19 cellular contexts compared by ENCODE assay signal in genomic region chr11:978781-979180, GRCh38. TPM values are rescaled to one million over a fixed set of nuclear protein-coding genes. Genes with fewer than 3 reads are reported as not detected.
DNase-seq lines count a peak whose midpoint lies in the region; ATAC-seq, FAIRE-seq and TF ChIP-seq lines count a peak whose summit lies in the region.
"Had no signal": no experiment of that assay in that cellular context is flagged by ENCODE, and none has a peak within 500 bp of the region (broad histone marks: within the 10 kb centered on the region; RNA-seq: fewer than 3 reads in every experiment).

No MANE protein-coding gene starts in this region.

- FAIRE-seq in H1 (lab: Jason Lieb, UNC), result no peak

- H3K4me3 ChIP-seq in BLaER1 treated with 17β-estradiol and CSF1 and Interleukin-3, amounts not matched to agents 10 nM and 100 nM, result no peak overlapping the region; a peak in 1 of 20 replicates
- no peak overlapping the region for H3K4me3 ChIP-seq in CD4-positive, alpha-beta memory T cell (ENCODE audit: low read length in 2 of 2)
- H3K4me3 ChIP-seq in H1 (ENCODE audit: extremely low read depth in 1 of 4, insufficient read depth in 2 of 4, low read depth in 3 of 4, low read length in 4 of 4) (no peak overlapping the region), skeletal muscle tissue (ENCODE audit: low read length in 3 of 3) (no peak overlapping the region)

- no peak overlapping the region for H3K18ac ChIP-seq in H1 (ENCODE audit: extremely low read depth, low read length)

- peak overlapping the region in 6 of 11 experiments; percentile 34 to 66 (median 52); a peak in 11 of 22 replicates for H3K27ac ChIP-seq in BLaER1 treated with 17β-estradiol and CSF1 and Interleukin-3, amounts not matched to agents 10 nM and 100 nM
- no peak overlapping the region for H3K27ac ChIP-seq in CD4-positive, alpha-beta memory T cell (ENCODE audit: low read depth, low read length)
- H3K27ac ChIP-seq in H1 (ENCODE audit: low read depth, low read length) (no peak overlapping the region), skeletal muscle tissue (ENCODE audit: low read depth, low read length) (peak overlapping the region; percentile 44)
- H3K27ac ChIP-seq: HL-60 had no signal

- H3K4me1 Mint-ChIP-seq in CD4-positive, alpha-beta memory T cell, result peaks cover 4 to 17% (median 8%) of the 10 kb centered on the region in 4 donors

- POLR2A ChIA-PET in CD4-positive, alpha-beta memory T cell (lab: Charles Lee; ENCODE audit: partially characterized antibody), result no interaction called here
- POLR2A ChIA-PET in H1 (lab: Charles Lee; ENCODE audit: partially characterized antibody), result interaction anchor here (0.9 to 1.2 kb wide), 3 partner anchors 23 to 44 kb away, joined by 3 to 4 read pairs (median 4); no protein-coding TSS in a partner anchor

- peak overlapping the region in 4 of 7 donors; percentile 12 to 47 (median 18) for H3K27ac Mint-ChIP-seq in CD4-positive, alpha-beta memory T cell

- no peak overlapping the region for H3K56ac ChIP-seq in H1 (replicated peaks; ENCODE audit: insufficient read length, low read depth, low read length)

- peak overlapping the region in 9 of 11 experiments; percentile 5 to 68 (median 30); a peak in 13 of 22 replicates for H3K9ac ChIP-seq in BLaER1 treated with 17β-estradiol and CSF1 and Interleukin-3, amounts not matched to agents 10 nM and 100 nM
- no peak overlapping the region for H3K9ac ChIP-seq in H1 (replicated peaks in 1 of 4; ENCODE audit: extremely low read depth in 1 of 4, low read depth in 3 of 4, low read length in 3 of 4)
- H3K9ac ChIP-seq in skeletal muscle tissue (ENCODE audit: low read depth in 1 of 3, low read length in 3 of 3), result peak overlapping the region; percentile 2 to 68 (median 57)

- no peaks in the 10 kb centered on the region for H3K27me3 Mint-ChIP-seq in CD4-positive, alpha-beta memory T cell

- no peak for TF ChIP-seq POLR2A in H1 (IDR thresholded peaks at IDR 0.05; ENCODE audit: control extremely low read depth in 1 of 2, low read depth in 2 of 2, low read length in 2 of 2)

- H3K36me3 ChIP-seq in BLaER1 treated with 17β-estradiol and CSF1 and Interleukin-3, amounts not matched to agents 10 nM and 100 nM, result peaks cover 50 to 94% (median 72%) of the 10 kb centered on the region in 11 experiments
- peaks cover 20% of the 10 kb centered on the region for H3K36me3 ChIP-seq in CD4-positive, alpha-beta memory T cell (ENCODE audit: insufficient read depth, low read length)
- peaks cover 8 to 21% (median 16%) of the 10 kb centered on the region in 4 experiments; a peak in 6 of 8 replicates for H3K36me3 ChIP-seq in H1 (ENCODE audit: control insufficient read depth in 2 of 4, insufficient read depth in 4 of 4, low read length in 3 of 4)
- peaks cover 22 to 33% (median 31%) of the 10 kb centered on the region in 3 donors for H3K36me3 ChIP-seq in skeletal muscle tissue (ENCODE audit: control insufficient read depth in 3 of 3, insufficient read depth in 3 of 3, low read length in 3 of 3)

- no peak overlapping the region for H3K4me3 Mint-ChIP-seq in CD4-positive, alpha-beta memory T cell

- no peaks in the 10 kb centered on the region for H3K27me3 ChIP-seq in BLaER1 treated with 17β-estradiol and CSF1 and Interleukin-3, amounts not matched to agents 10 nM and 100 nM
- H3K27me3 ChIP-seq in CD4-positive, alpha-beta memory T cell (ENCODE audit: insufficient read depth, low read length), result no peaks in the 10 kb centered on the region
- no peaks in the 10 kb centered on the region for H3K27me3 ChIP-seq in H1 (replicated peaks in 1 of 4; ENCODE audit: control insufficient read depth in 3 of 4, extremely low read depth in 1 of 4, insufficient read depth in 3 of 4, low read length in 3 of 4)
- no peaks in the 10 kb centered on the region for H3K27me3 ChIP-seq in skeletal muscle tissue (ENCODE audit: control insufficient read depth in 3 of 3, insufficient read depth in 3 of 3, low read length in 3 of 3)

- H3K9me3 Mint-ChIP-seq in CD4-positive, alpha-beta memory T cell, result no peaks in the 10 kb centered on the region

- peak overlapping the region; percentile 44 to 84 (median 71) for H3K4me2 ChIP-seq in BLaER1 treated with 17β-estradiol and CSF1 and Interleukin-3, amounts not matched to agents 10 nM and 100 nM
- no peak overlapping the region for H3K4me2 ChIP-seq in H1 (ENCODE audit: insufficient read depth in 1 of 2, low read depth in 2 of 2, low read length in 2 of 2)

- H4K5ac ChIP-seq in H1 (ENCODE audit: insufficient read length, low read depth, low read length), result no peak overlapping the region

- H3K79me2 ChIP-seq in H1 (ENCODE audit: control insufficient read depth in 1 of 2, insufficient read depth in 2 of 2, low read length in 2 of 2), result peaks cover 0 to 3% of the 10 kb centered on the region in 2 experiments; a peak in 1 of 4 replicates

- no peak overlapping the region for H2BK12ac ChIP-seq in H1 (ENCODE audit: low read depth, low read length)

- H3K4me1 ChIP-seq in BLaER1 treated with 17β-estradiol and CSF1 and Interleukin-3, amounts not matched to agents 10 nM and 100 nM, result peaks cover 34 to 70% (median 55%) of the 10 kb centered on the region in 10 experiments
- no peaks in the 10 kb centered on the region for H3K4me1 ChIP-seq in CD4-positive, alpha-beta memory T cell (ENCODE audit: insufficient read depth, low read length)
- H3K4me1 ChIP-seq in H1 (replicated peaks in 1 of 4; ENCODE audit: control insufficient read depth in 3 of 4, insufficient read depth in 4 of 4, low read length in 3 of 4) (peaks cover 0 to 6% (median 0%) of the 10 kb centered on the region in 4 experiments; a peak in 2 of 7 replicates), skeletal muscle tissue (ENCODE audit: control insufficient read depth in 3 of 3, insufficient read depth in 3 of 3, low read length in 3 of 3) (peaks cover 14 to 53% (median 17%) of the 10 kb centered on the region in 3 donors)

- no peak for ATAC-seq in HG03159 (IDR thresholded peaks at IDR 0.05; ENCODE audit: unreplicated experiment)
- no peak for ATAC-seq in GM19395 (IDR thresholded peaks at IDR 0.05; ENCODE audit: unreplicated experiment)

- peak overlapping the region; percentile 35; the same call in 1 of the 2 replicates for H2BK5ac ChIP-seq in H1 (ENCODE audit: low read depth, low read length)

- H3K4ac ChIP-seq in H1 (replicated peaks; ENCODE audit: insufficient read length, low read depth, low read length), result no peak overlapping the region

- no peak overlapping the region for H4K91ac ChIP-seq in H1 (replicated peaks; ENCODE audit: insufficient read length, low read length)

- H2AK5ac ChIP-seq in H1 (ENCODE audit: low read depth, low read length), result no peak overlapping the region

- CTCF ChIA-PET in CD4-positive, alpha-beta memory T cell (lab: Charles Lee; ENCODE audit: partially characterized antibody), result interaction anchor here (1.0 kb wide), 1 partner anchor 57 kb away, joined by 3 read pairs; no protein-coding TSS in a partner anchor
- CTCF ChIA-PET in H1 (lab: Charles Lee; ENCODE audit: partially characterized antibody), result interaction anchor here (0.5 to 2.1 kb wide), 10 partner anchors 11 to 506 kb away, joined by 3 to 9 read pairs (median 4); no protein-coding TSS in a partner anchor

- H2BK20ac ChIP-seq in H1 (ENCODE audit: low read length), result no peak overlapping the region

- no peak overlapping the region for H3K23ac ChIP-seq in H1 (ENCODE audit: insufficient read length)

- TF ChIP-seq RAD21 in H1 (IDR thresholded peaks at IDR 0.05 in 1 of 2, conservative IDR thresholded peaks at IDR 0.05 in 1 of 2; ENCODE audit: low read depth in 2 of 2, low read length in 2 of 2), result no peak

- H2BK120ac ChIP-seq in H1 (replicated peaks; ENCODE audit: low read depth, low read length), result no peak overlapping the region

- H3K9me3 ChIP-seq in BLaER1 treated with 17β-estradiol and CSF1 and Interleukin-3, amounts not matched to agents 10 nM and 100 nM (replicated peaks in 1 of 11), result no peaks in the 10 kb centered on the region
- no peaks in the 10 kb centered on the region for H3K9me3 ChIP-seq in CD4-positive, alpha-beta memory T cell (ENCODE audit: control insufficient read depth in 1 of 2, low read length in 2 of 2)
- no peaks in the 10 kb centered on the region for H3K9me3 ChIP-seq in H1 (ENCODE audit: insufficient read depth in 2 of 2, low read depth in 1 of 2, low read length in 1 of 2)
- H3K9me3 ChIP-seq in skeletal muscle tissue (ENCODE audit: control insufficient read depth in 3 of 3, low read length in 3 of 3), result no peaks in the 10 kb centered on the region

- intact Hi-C loops in CD4-positive, alpha-beta memory T cell (cut with micrococcal nuclease), result no loop called here

- H2BK15ac ChIP-seq in H1 (ENCODE audit: low read length), result no peak overlapping the region

- H2AFZ ChIP-seq in H1 (ENCODE audit: low read length), result no peak overlapping the region

- H4K8ac ChIP-seq in H1 (ENCODE audit: extremely low read depth, insufficient read depth, low read length), result no peak overlapping the region; the same call in 1 of the 2 replicates

- no peak for DNase-seq in CD4-positive, alpha-beta memory T cell
- DNase-seq in H1 (ENCODE audit: low read depth in 1 of 2, low spot score in 2 of 2) (no peak), activated gamma-delta T cell treated with Interleukin-2 at 50 U/mL for 16 hours (no peak)
- DNase-seq: COR-L47, DMS153, EL, KBM-7, NCI-H1048, NCI-H146, NCI-H226, NCI-H526 had no signal

- H3K14ac ChIP-seq in H1 (ENCODE audit: insufficient read length), result no peak overlapping the region

- no peaks in the 10 kb centered on the region for H3K23me2 ChIP-seq in H1 (ENCODE audit: low read depth, low read length)

- peaks cover 23 to 55% of the 10 kb centered on the region in 2 donors for H3K36me3 Mint-ChIP-seq in CD4-positive, alpha-beta memory T cell

- TF ChIP-seq EP300 in H1 (IDR thresholded peaks at IDR 0.05; ENCODE audit: borderline replicate concordance in 1 of 2, low read depth in 2 of 2, low read length in 2 of 2), result no peak

- H3K79me1 ChIP-seq in H1 (ENCODE audit: low read depth, low read length), result peaks cover 5% of the 10 kb centered on the region

- 92% methylated on average over 16 of the region's 16 CpGs; no CpG with 5 or more reads in 1 of the 2 experiments for WGBS in H1 (ENCODE audit: extremely low coverage in 1 of 2, insufficient coverage in 1 of 2, insufficient read length in 1 of 2, insufficient replicate concordance in 2 of 2, low coverage in 1 of 2, low lambda C conversion rate in 2 of 2, missing lambda C conversion rate in 1 of 2), 2 experiments

- H4K20me1 ChIP-seq in BLaER1 treated with 17β-estradiol and CSF1 and Interleukin-3, amounts not matched to agents 10 nM and 100 nM, result peaks cover 34 to 94% (median 70%) of the 10 kb centered on the region in 11 experiments
- peaks cover 0 to 12% of the 10 kb centered on the region in 2 experiments for H4K20me1 ChIP-seq in H1 (replicated peaks in 1 of 2; ENCODE audit: control insufficient read depth in 1 of 2, insufficient read depth in 2 of 2, low read length in 2 of 2)

- no peak for TF ChIP-seq CTCF in H1 (IDR thresholded peaks at IDR 0.05; ENCODE audit: control extremely low read depth in 1 of 3, insufficient read depth in 1 of 3, low read depth in 1 of 3, low read length in 3 of 3)

RNA-seq across cellular contexts. Expression of gene AP2A2, which starts 53.1 kb away (rescaled TPM):
- 10 to 100 TPM; 81.7 to 87.4 TPM for total RNA-seq in CD4-positive, alpha-beta memory T cell
- 10 to 100 TPM in 1 of 2 donors, 1 to 10 TPM in 1; 5.1 to 14.1 TPM for polyA plus RNA-seq in CD4-positive, alpha-beta memory T cell
- total RNA-seq in H1 (2021; fragmentation: NEBNext Ultra II Directional; extraction: Animal tissue kit (Norgen Biotek cat#: 25700)), result 50.0 and 56.3 TPM in 2 replicates
- polyA plus RNA-seq in H1 (2011; rRNA removed), result 65.0 and 70.0 TPM in 2 replicates
- 44.9 TPM for polyA plus RNA-seq in H1 (2011; cell fraction: cytosol; rRNA removed)
- 169 TPM for polyA plus RNA-seq in H1 (2011; cell fraction: nucleus; rRNA removed)
- 40.2 to 49.3 TPM (median 44.1 TPM) in 4 replicates for polyA plus RNA-seq in H1 (2012, experiment 1 of 2)
- polyA plus RNA-seq in H1 (2012, experiment 2 of 2), result 31.3 TPM
- polyA plus RNA-seq in H1 (2013, experiment 1 of 2), result 44.2 TPM
- polyA plus RNA-seq in H1 (2013, experiment 2 of 2), result 40.7 TPM
- 55.2 and 63.7 TPM in 2 replicates for polyA minus RNA-seq in H1 (2011; rRNA and poly(A)+ RNA removed)
- 75.7 TPM for polyA minus RNA-seq in H1 (2011; cell fraction: cytosol; rRNA and poly(A)+ RNA removed)
- 71.4 TPM for polyA minus RNA-seq in H1 (2011; cell fraction: nucleus; rRNA and poly(A)+ RNA removed)
- 17.7 TPM for total RNA-seq in skeletal muscle tissue

RNA-seq across cellular contexts. Expression of gene MUC6, which starts 57.7 kb away (rescaled TPM):
- total RNA-seq in CD4-positive, alpha-beta memory T cell, result not detected
- under 1 TPM in 1 of 2 donors, not detected in 1; 0.13 TPM for polyA plus RNA-seq in CD4-positive, alpha-beta memory T cell
- total RNA-seq in H1 (2021; fragmentation: NEBNext Ultra II Directional; extraction: Animal tissue kit (Norgen Biotek cat#: 25700)), result not detected in 2 replicates
- 0.09 TPM in 1 of 2 replicates, not detected in the other for polyA plus RNA-seq in H1 (2011; rRNA removed)
- not detected for polyA plus RNA-seq in H1 (2011; cell fraction: cytosol; rRNA removed)
- not detected for polyA plus RNA-seq in H1 (2011; cell fraction: nucleus; rRNA removed)
- 0.24 to 1.1 TPM (median 0.29 TPM) in 4 replicates for polyA plus RNA-seq in H1 (2012, experiment 1 of 2)
- polyA plus RNA-seq in H1 (2012, experiment 2 of 2), result 0.03 TPM
- under 0.01 TPM for polyA plus RNA-seq in H1 (2013, experiment 1 of 2)
- not detected for polyA plus RNA-seq in H1 (2013, experiment 2 of 2)
- not detected in 2 replicates for polyA minus RNA-seq in H1 (2011; rRNA and poly(A)+ RNA removed)
- not detected for polyA minus RNA-seq in H1 (2011; cell fraction: cytosol; rRNA and poly(A)+ RNA removed)
- not detected for polyA minus RNA-seq in H1 (2011; cell fraction: nucleus; rRNA and poly(A)+ RNA removed)
- total RNA-seq in skeletal muscle tissue, result not detected
- total RNA-seq: OCI-LY7 had no signal
- polyA plus RNA-seq: AG04450, BJ had no signal

Comparison
In these comparisons a context has a peak if more than half of its experiments do, and no peak if none do; other contexts are left out.
1. H3K27ac ChIP-seq: peak in BLaER1 treated with 17β-estradiol and CSF1 and Interleukin-3, amounts not matched to agents 10 nM and 100 nM (6 of 11) and skeletal muscle tissue (single experiment); none in CD4-positive, alpha-beta memory T cell (single experiment) and H1 (single experiment).
2. H3K4me2 ChIP-seq: peak in BLaER1 treated with 17β-estradiol and CSF1 and Interleukin-3, amounts not matched to agents 10 nM and 100 nM (11 of 11); none in H1 (0 of 2).
3. H3K9ac ChIP-seq: peak in BLaER1 treated with 17β-estradiol and CSF1 and Interleukin-3, amounts not matched to agents 10 nM and 100 nM (9 of 11) and skeletal muscle tissue (3 of 3); none in H1 (0 of 4).